In the genomic region with DNA sequence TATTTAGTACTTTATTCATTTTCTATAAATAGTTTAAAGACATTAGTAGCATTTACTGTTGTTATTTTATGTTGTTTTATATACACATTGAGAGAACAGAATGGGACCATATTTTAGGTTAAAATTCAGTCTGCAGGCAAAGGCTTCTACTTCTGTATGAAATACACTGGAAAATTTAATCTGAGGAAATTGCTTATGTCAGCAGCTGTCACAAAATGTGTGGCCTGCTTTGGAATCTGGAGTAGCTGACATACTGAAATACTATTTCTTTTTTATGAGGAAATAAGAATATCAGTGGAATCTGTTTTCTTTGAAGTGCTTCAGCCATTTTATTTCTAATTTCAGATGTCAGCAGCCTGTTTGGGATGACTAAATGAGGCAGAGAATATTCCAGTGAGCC, we compare ENCODE assay signal across 34 cellular contexts.
"Had no signal": no experiment of that assay in that cellular context is flagged by ENCODE, and none has a peak within 500 bp of the region (broad histone marks: within the 10 kb centered on the region; RNA-seq: fewer than 3 reads in every experiment).

No MANE protein-coding gene starts in this region.

- H3K4me1 Mint-ChIP-seq: activated CD4-positive, alpha-beta T cell treated with anti-CD3 and anti-CD28 coated beads for 36 hours; activated CD4-positive, alpha-beta T cell treated with anti-CD3 and anti-CD28 coated beads, Interleukin-2, amount 10 ng/mL, durations not matched to agents 24 days and 14 days; activated CD8-positive, alpha-beta memory T cell treated with anti-CD3 and anti-CD28 coated beads, Interleukin-2, amount 10 ng/mL, durations not matched to agents 7 days and 5 days; activated naive CD4-positive, alpha-beta T cell treated with anti-CD3 and anti-CD28 coated beads, Interleukin-2, amount 50 U/mL, for 24 hours; activated naive CD8-positive, alpha-beta T cell treated with anti-CD3 and anti-CD28 coated beads for 36 hours; activated naive CD8-positive, alpha-beta T cell treated with anti-CD3 and anti-CD28 coated beads, Interleukin-2, amount 50 U/mL, for 24 hours; central memory CD8-positive, alpha-beta T cell had no signal

- FAIRE-seq: bronchial epithelial cell had no signal

- H3K9me3 ChIP-seq: adrenal gland, gastrocnemius medialis, heart left ventricle had no signal

- ATAC-seq: activated CD4-positive, alpha-beta T cell treated with anti-CD3 and anti-CD28 coated beads for 36 hours; activated CD8-positive, alpha-beta memory T cell treated with anti-CD3 and anti-CD28 coated beads, Interleukin-2, amount 10 ng/mL, durations not matched to agents 7 days and 5 days; activated CD8-positive, alpha-beta T cell treated with anti-CD3 and anti-CD28 coated beads, Interleukin-2, amount 10 ng/mL, durations not matched to agents 7 days and 5 days; activated naive CD8-positive, alpha-beta T cell treated with anti-CD3 and anti-CD28 coated beads, Interleukin-2, amount 50 U/mL, for 24 hours; esophagus mucosa; foreskin keratinocyte; gastrocnemius medialis; heart left ventricle had no signal

- H3K27me3 ChIP-seq: adrenal gland, dorsolateral prefrontal cortex, foreskin keratinocyte, gastrocnemius medialis, heart left ventricle had no signal

- H3K27ac Mint-ChIP-seq: activated CD4-positive, alpha-beta memory T cell treated with anti-CD3 and anti-CD28 coated beads for 36 hours; activated CD4-positive, alpha-beta T cell treated with anti-CD3 and anti-CD28 coated beads for 36 hours; activated CD4-positive, alpha-beta T cell treated with anti-CD3 and anti-CD28 coated beads, Interleukin-2, amount 10 ng/mL, durations not matched to agents 24 days and 14 days; activated CD8-positive, alpha-beta memory T cell treated with anti-CD3 and anti-CD28 coated beads, Interleukin-2, amount 10 ng/mL, durations not matched to agents 7 days and 5 days; activated CD8-positive, alpha-beta T cell treated with anti-CD3 and anti-CD28 coated beads, Interleukin-2, amount 10 ng/mL, durations not matched to agents 7 days and 5 days; activated naive CD4-positive, alpha-beta T cell treated with anti-CD3 and anti-CD28 coated beads for 36 hours; activated naive CD4-positive, alpha-beta T cell treated with anti-CD3 and anti-CD28 coated beads, Interleukin-2, amount 50 U/mL, for 24 hours; activated naive CD8-positive, alpha-beta T cell treated with anti-CD3 and anti-CD28 coated beads for 36 hours; activated naive CD8-positive, alpha-beta T cell treated with anti-CD3 and anti-CD28 coated beads, Interleukin-2, amount 50 U/mL, for 24 hours; activated T-helper 1 cell treated with anti-CD3 and anti-CD28 coated beads, Interleukin-12 subunit alpha, Interleukin-12 subunit beta, Interleukin-2, Interleukin-4 antibody, amounts not matched to agents 30 ng/mL and 10 ng/mL and 1 ng/mL, durations not matched to agents 14 hours and 24 hours and 36 hours; activated T-helper 2 cell treated with anti-CD3 and anti-CD28 coated beads, Interferon-gamma antibody, Interleukin-2, Interleukin-4, amounts not matched to agents 10 μg/mL and 5 μg/mL and 100 μg/mL, durations not matched to agents 14 hours and 24 hours and 36 hours; brain; dendritic cell treated with granulocyte-macrophage colony-stimulating factor and Interleukin-4, amounts not matched to agents 40 ng/mL and 50 ng/mL, for 4 days; endodermal cell had no signal

- H3K27ac ChIP-seq: adrenal gland, coronary artery, foreskin keratinocyte, gastrocnemius medialis, heart left ventricle had no signal

- H3K36me3 Mint-ChIP-seq: activated CD4-positive, alpha-beta memory T cell treated with anti-CD3 and anti-CD28 coated beads for 36 hours; activated CD8-positive, alpha-beta memory T cell treated with anti-CD3 and anti-CD28 coated beads, Interleukin-2, amount 10 ng/mL, durations not matched to agents 7 days and 5 days; activated naive CD4-positive, alpha-beta T cell treated with anti-CD3 and anti-CD28 coated beads, Interleukin-2, amount 50 U/mL, for 24 hours; activated naive CD8-positive, alpha-beta T cell treated with anti-CD3 and anti-CD28 coated beads for 36 hours; brain had no signal

- H3K4me3 Mint-ChIP-seq: activated CD4-positive, alpha-beta memory T cell treated with anti-CD3 and anti-CD28 coated beads for 36 hours; activated CD4-positive, alpha-beta T cell treated with anti-CD3 and anti-CD28 coated beads for 36 hours; activated CD4-positive, alpha-beta T cell treated with anti-CD3 and anti-CD28 coated beads, Interleukin-2, amount 10 ng/mL, durations not matched to agents 24 days and 14 days; activated CD8-positive, alpha-beta memory T cell treated with anti-CD3 and anti-CD28 coated beads, Interleukin-2, amount 10 ng/mL, durations not matched to agents 7 days and 5 days; activated CD8-positive, alpha-beta T cell treated with anti-CD3 and anti-CD28 coated beads, Interleukin-2, amount 10 ng/mL, durations not matched to agents 7 days and 5 days; activated naive CD4-positive, alpha-beta T cell treated with anti-CD3 and anti-CD28 coated beads for 36 hours; activated naive CD4-positive, alpha-beta T cell treated with anti-CD3 and anti-CD28 coated beads, Interleukin-2, amount 50 U/mL, for 24 hours; activated naive CD8-positive, alpha-beta T cell treated with anti-CD3 and anti-CD28 coated beads for 36 hours; activated naive CD8-positive, alpha-beta T cell treated with anti-CD3 and anti-CD28 coated beads, Interleukin-2, amount 50 U/mL, for 24 hours; activated T-helper 1 cell treated with anti-CD3 and anti-CD28 coated beads, Interleukin-12 subunit alpha, Interleukin-12 subunit beta, Interleukin-2, Interleukin-4 antibody, amounts not matched to agents 30 ng/mL and 10 ng/mL and 1 ng/mL, durations not matched to agents 14 hours and 24 hours and 36 hours; brain; central memory CD8-positive, alpha-beta T cell; dendritic cell treated with granulocyte-macrophage colony-stimulating factor and Interleukin-4, amounts not matched to agents 40 ng/mL and 50 ng/mL, for 4 days; endodermal cell had no signal

- H3K4me3 ChIP-seq: adrenal gland, coronary artery, dorsolateral prefrontal cortex, gastrocnemius medialis, heart left ventricle had no signal

- DNase-seq: activated CD4-positive, alpha-beta memory T cell treated with anti-CD3 and anti-CD28 coated beads for 36 hours; activated CD4-positive, alpha-beta T cell treated with anti-CD3 and anti-CD28 coated beads for 36 hours; activated CD4-positive, alpha-beta T cell treated with anti-CD3 and anti-CD28 coated beads, Interleukin-2, amount 10 ng/mL, durations not matched to agents 24 days and 14 days; activated CD4-positive, CD25-positive, alpha-beta regulatory T cell; activated CD4-positive, CD25-positive, alpha-beta regulatory T cell treated with anti-CD3 and anti-CD28 coated beads, Interleukin-2, amount 50 U/mL, for 72 hours; activated CD8-positive, alpha-beta memory T cell treated with anti-CD3 and anti-CD28 coated beads, Interleukin-2, amount 10 ng/mL, durations not matched to agents 7 days and 5 days; activated CD8-positive, alpha-beta memory T cell treated with anti-CD3 and anti-CD28 coated beads, Interleukin-2, amount 50 U/mL, for 4 hours; activated CD8-positive, alpha-beta T cell treated with anti-CD3 and anti-CD28 coated beads, Interleukin-2, amount 10 ng/mL, durations not matched to agents 7 days and 5 days; activated effector memory CD4-positive, alpha-beta T cell treated with anti-CD3 and anti-CD28 coated beads, Interleukin-2, amount 50 U/mL, for 16 hours; activated naive CD4-positive, alpha-beta T cell treated with anti-CD3 and anti-CD28 coated beads for 36 hours; activated naive CD8-positive, alpha-beta T cell treated with anti-CD3 and anti-CD28 coated beads for 36 hours; activated naive CD8-positive, alpha-beta T cell treated with anti-CD3 and anti-CD28 coated beads, Interleukin-2, amount 50 U/mL, for 24 hours; activated T-cell treated with anti-CD3 and anti-CD28 coated beads, Interleukin-2, amount 50 U/mL, for 1 hour; activated T-cell treated with anti-CD3 and anti-CD28 coated beads, Interleukin-2, amount 50 U/mL, for 48 hours; adrenal gland; amygdala; aorta; dorsolateral prefrontal cortex; effector memory CD4-positive, alpha-beta T cell; endodermal cell; foreskin keratinocyte; gastrocnemius medialis; glutamatergic neuron; heart left ventricle; T-helper 2 cell had no signal

- H3K4me1 ChIP-seq: adrenal gland, gastrocnemius medialis, heart left ventricle had no signal

- H3K36me3 ChIP-seq: adrenal gland, gastrocnemius medialis, heart left ventricle had no signal

- H3K27me3 Mint-ChIP-seq: activated CD4-positive, alpha-beta memory T cell treated with anti-CD3 and anti-CD28 coated beads for 36 hours; activated CD4-positive, alpha-beta T cell treated with anti-CD3 and anti-CD28 coated beads for 36 hours; activated CD4-positive, alpha-beta T cell treated with anti-CD3 and anti-CD28 coated beads, Interleukin-2, amount 10 ng/mL, durations not matched to agents 24 days and 14 days; activated naive CD4-positive, alpha-beta T cell treated with anti-CD3 and anti-CD28 coated beads, Interleukin-2, amount 50 U/mL, for 24 hours; brain; central memory CD8-positive, alpha-beta T cell; dendritic cell treated with granulocyte-macrophage colony-stimulating factor and Interleukin-4, amounts not matched to agents 40 ng/mL and 50 ng/mL, for 4 days had no signal

- H3K9me3 Mint-ChIP-seq: activated CD4-positive, alpha-beta memory T cell treated with anti-CD3 and anti-CD28 coated beads for 36 hours; activated CD4-positive, alpha-beta T cell treated with anti-CD3 and anti-CD28 coated beads, Interleukin-2, amount 10 ng/mL, durations not matched to agents 24 days and 14 days; activated naive CD4-positive, alpha-beta T cell treated with anti-CD3 and anti-CD28 coated beads for 36 hours; activated naive CD4-positive, alpha-beta T cell treated with anti-CD3 and anti-CD28 coated beads, Interleukin-2, amount 50 U/mL, for 24 hours; activated naive CD8-positive, alpha-beta T cell treated with anti-CD3 and anti-CD28 coated beads for 36 hours; activated naive CD8-positive, alpha-beta T cell treated with anti-CD3 and anti-CD28 coated beads, Interleukin-2, amount 50 U/mL, for 24 hours; activated T-helper 1 cell treated with anti-CD3 and anti-CD28 coated beads, Interleukin-12 subunit alpha, Interleukin-12 subunit beta, Interleukin-2, Interleukin-4 antibody, amounts not matched to agents 30 ng/mL and 10 ng/mL and 1 ng/mL, durations not matched to agents 14 hours and 24 hours and 36 hours; activated T-helper 2 cell treated with anti-CD3 and anti-CD28 coated beads, Interferon-gamma antibody, Interleukin-2, Interleukin-4, amounts not matched to agents 10 μg/mL and 5 μg/mL and 100 μg/mL, durations not matched to agents 14 hours and 24 hours and 36 hours; central memory CD8-positive, alpha-beta T cell; dendritic cell treated with granulocyte-macrophage colony-stimulating factor and Interleukin-4, amounts not matched to agents 40 ng/mL and 50 ng/mL, for 4 days; endodermal cell had no signal
